Comparison of ENCODE assay signal across 9 cellular contexts in genomic region chr11:19723572-19724342, GRCh38. TPM values are rescaled to one million over a fixed set of nuclear protein-coding genes. Genes with fewer than 3 reads are reported as not detected.
DNase-seq lines count a peak whose midpoint lies in the region; ATAC-seq and TF ChIP-seq lines count a peak whose summit lies in the region.
"Had no signal": no experiment of that assay in that cellular context is flagged by ENCODE, and none has a peak within 500 bp of the region (broad histone marks: within the 10 kb centered on the region; RNA-seq: fewer than 3 reads in every experiment).

No MANE protein-coding gene starts in this region.

- DNase-seq in AG04450 (ENCODE audit: low read depth, low spot score): no peak
- peak; percentile 39 to 49 for DNase-seq in SJSA1 (ENCODE audit: low read depth in 1 of 2, low spot score in 2 of 2)
- peak in 1 of 2 donors; percentile 89 for DNase-seq in breast epithelium (ENCODE audit: low spot score in 2 of 2)
- DNase-seq in lung (ENCODE audit: low spot score): no peak
- DNase-seq in endothelial cell (ENCODE audit: low spot score): no peak
- DNase-seq in HT-29 (ENCODE audit: low spot score): no peak

- H3K27ac Mint-ChIP-seq in endothelial cell (ENCODE audit: unreplicated experiment): no peak overlapping the region

- H3K27me3 ChIP-seq in AG04450 (ENCODE audit: control insufficient read depth, insufficient read depth, low read length) (no peaks in the 10 kb centered on the region), SJSA1 (replicated peaks) (no peaks in the 10 kb centered on the region), breast epithelium (no peaks in the 10 kb centered on the region), lung (ENCODE audit: control insufficient read depth, insufficient read depth) (no peaks in the 10 kb centered on the region)

- CTCF ChIA-PET in AG04450 (lab: Charles Lee): interaction anchor here (0.5 to 2.2 kb wide), 5 partner anchors 19 to 652 kb away, joined by 3 to 9 read pairs (median 5); no protein-coding TSS in a partner anchor

- TF ChIP-seq CTCF in AG04450 (IDR thresholded peaks at IDR 0.05; ENCODE audit: low read depth, low read length): no peak
- no peak for TF ChIP-seq CTCF in breast epithelium (IDR thresholded peaks at IDR 0.05)
- TF ChIP-seq CTCF in lung (IDR thresholded peaks at IDR 0.05; ENCODE audit: control extremely low read depth, extremely low read depth): no peak
- TF ChIP-seq CTCF in endothelial cell (IDR thresholded peaks at IDR 0.05; ENCODE audit: unreplicated experiment): no peak

- intact Hi-C loops in breast epithelium (cut with DNase I; ENCODE audit: low total_unique reads): no loop called here

- H3K4me3 ChIP-seq in AG04450 (ENCODE audit: low read depth, low read length) (no peak overlapping the region), SJSA1 (no peak overlapping the region), breast epithelium (no peak overlapping the region), lung (no peak overlapping the region)
- H3K4me3 ChIP-seq: SK-N-MC had no signal

- peaks cover 19% of the 10 kb centered on the region for H3K4me1 ChIP-seq in SJSA1 (replicated peaks)
- peaks cover 4% of the 10 kb centered on the region in 2 donors for H3K4me1 ChIP-seq in breast epithelium
- H3K4me1 ChIP-seq in lung (ENCODE audit: control insufficient read depth in 2 of 2, insufficient read depth in 2 of 2, low read length in 2 of 2): peaks cover 8 to 27% of the 10 kb centered on the region in 2 donors

- TF ChIP-seq POLR2A in breast epithelium (IDR thresholded peaks at IDR 0.05): no peak

- no peaks in the 10 kb centered on the region for H3K36me3 Mint-ChIP-seq in endothelial cell (ENCODE audit: low read depth, unreplicated experiment)

- H3K9me3 Mint-ChIP-seq in endothelial cell (ENCODE audit: unreplicated experiment): no peaks in the 10 kb centered on the region

- ATAC-seq in lung (ENCODE audit: insufficient read depth, low FRiP score) (peak; percentile 42), GM18909 (IDR thresholded peaks at IDR 0.05; ENCODE audit: poor library complexity, unreplicated experiment) (no peak), HG02884 (IDR thresholded peaks at IDR 0.05; ENCODE audit: unreplicated experiment) (no peak)

- H3K27ac ChIP-seq in AG04450 (ENCODE audit: low read depth, low read length) (peak overlapping the region; percentile 33), SJSA1 (no peak overlapping the region), breast epithelium (peak overlapping the region; percentile 82 to 86), lung (ENCODE audit: low read depth in 1 of 2, low read length in 1 of 2) (peak overlapping the region in 1 of 2 donors; percentile 34)
- H3K27ac ChIP-seq: SK-N-MC had no signal

- H3K9me3 ChIP-seq in AG04450 (ENCODE audit: control insufficient read depth, insufficient read depth, low read length) (no peaks in the 10 kb centered on the region; the same call in 1 of the 2 replicates), SJSA1 (replicated peaks) (no peaks in the 10 kb centered on the region), breast epithelium (no peaks in the 10 kb centered on the region), lung (ENCODE audit: control insufficient read depth in 2 of 2, insufficient read depth in 1 of 2, low read length in 1 of 2) (no peaks in the 10 kb centered on the region)

- POLR2A ChIA-PET in AG04450 (lab: Yijun Ruan, JAX): interaction anchor here (2.2 kb wide), 1 partner anchor 11 kb away, joined by 9 read pairs; the partner anchor contains the start of gene NAV2

- H3K36me3 ChIP-seq in SJSA1: peaks cover 18% of the 10 kb centered on the region
- H3K36me3 ChIP-seq in breast epithelium: no peaks in the 10 kb centered on the region
- H3K36me3 ChIP-seq in lung (ENCODE audit: control insufficient read depth in 2 of 2, insufficient read depth in 2 of 2, low read length in 2 of 2): no peaks in the 10 kb centered on the region

- H3K27me3 Mint-ChIP-seq in endothelial cell (ENCODE audit: unreplicated experiment): peaks cover 7% of the 10 kb centered on the region

- 22 to 24% methylated on average over 5 of the region's 5 CpGs for WGBS in lung, 2 donors

- H3K4me3 Mint-ChIP-seq in endothelial cell (ENCODE audit: unreplicated experiment): no peak overlapping the region

- H3K4me1 Mint-ChIP-seq in endothelial cell (ENCODE audit: unreplicated experiment): no peaks in the 10 kb centered on the region

RNA-seq across cellular contexts. Expression of gene NAV2, which starts 11.1 kb away (rescaled TPM):
- polyA plus RNA-seq in AG04450 (2011; rRNA removed) (5.1 and 7.2 TPM in 2 replicates), lung (1 to 10 TPM; 6.8 to 8.9 TPM)
- polyA minus RNA-seq in AG04450 (2011; rRNA and poly(A)+ RNA removed): 22.0 and 25.3 TPM in 2 replicates
- total RNA-seq in SJSA1 (2014; rRNA removed; shearing (Covaris generic)): 2.6 and 3.6 TPM in 2 replicates
- total RNA-seq in breast epithelium (10 to 100 TPM; 28.2 to 61.8 (median 31.4) TPM), lung (10 to 100 TPM; 31.5 to 47.9 TPM), endothelial cell (ENCODE audit: unreplicated experiment) (15.6 TPM)
- 0.05 TPM in 2 replicates for total RNA-seq in HT-29 (2014; rRNA removed; shearing (Covaris generic))

Comparison
In these comparisons a context has a peak if more than half of its experiments do, and no peak if none do; other contexts are left out.
1. DNase-seq: peak in SJSA1 (2 of 2); none in AG04450 (single experiment), lung (single experiment), endothelial cell (single experiment) and HT-29 (single experiment).